ENCODE assay signal across 9 cellular contexts in the genomic region with DNA sequence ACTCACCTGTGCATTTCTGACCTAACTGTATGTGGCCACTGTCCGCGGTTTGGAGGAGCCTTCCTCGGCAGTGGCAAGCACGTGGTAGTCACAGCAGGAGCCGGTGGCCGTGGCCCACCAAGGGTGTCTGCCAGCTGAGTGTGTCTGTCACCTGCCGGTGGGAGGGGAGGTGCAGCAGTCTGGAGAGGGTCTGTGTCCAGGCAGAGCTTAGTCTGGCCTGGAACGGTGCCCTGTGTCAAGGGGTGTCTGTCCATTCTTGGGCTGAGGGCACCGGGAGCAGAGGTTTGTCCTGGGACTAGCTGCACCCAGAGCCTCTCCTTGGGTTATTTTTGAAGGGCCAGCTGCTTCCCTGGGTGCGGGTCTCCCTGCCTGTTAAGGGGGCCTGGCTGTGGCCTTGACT. TPM values are rescaled to one million over a fixed set of nuclear protein-coding genes. Genes with fewer than 3 reads are reported as not detected.
DNase-seq lines count a peak whose midpoint lies in the region; ATAC-seq and TF ChIP-seq lines count a peak whose summit lies in the region.
"Had no signal": no experiment of that assay in that cellular context is flagged by ENCODE, and none has a peak within 500 bp of the region (broad histone marks: within the 10 kb centered on the region; RNA-seq: fewer than 3 reads in every experiment).

No MANE protein-coding gene starts in this region.

- H3K27me3 ChIP-seq in aorta (ENCODE audit: control insufficient read depth in 1 of 2, insufficient read depth in 2 of 2, low read length in 1 of 2) = no peaks in the 10 kb centered on the region
- H3K27me3 ChIP-seq in SK-N-SH (ENCODE audit: insufficient read depth) = no peaks in the 10 kb centered on the region

- H2AFZ ChIP-seq in SK-N-SH (ENCODE audit: low read depth) = no peak overlapping the region
- H2AFZ ChIP-seq: parathyroid adenoma had no signal

- no peaks in the 10 kb centered on the region for H3K36me3 ChIP-seq in aorta (ENCODE audit: control insufficient read depth in 1 of 2, insufficient read depth in 2 of 2, low read length in 1 of 2)
- peaks cover 0 to 36% of the 10 kb centered on the region in 2 experiments for H3K36me3 ChIP-seq in SK-N-SH (replicated peaks in 1 of 2; ENCODE audit: control insufficient read depth in 1 of 2, insufficient read depth in 2 of 2, low read length in 1 of 2)

- H3K9me3 Mint-ChIP-seq in natural killer cell = no peaks in the 10 kb centered on the region
- no peaks in the 10 kb centered on the region for H3K9me3 Mint-ChIP-seq in natural killer cell treated with Interleukin-12 subunit alpha and Interleukin-12 subunit beta and Interleukin-15 and Interleukin-18, amount 100 ng/mL, for 72 hours
- peaks cover 0 to 3% (median 0%) of the 10 kb centered on the region in 9 donors for H3K9me3 Mint-ChIP-seq in naive thymus-derived CD8-positive, alpha-beta T cell

- H3K36me3 Mint-ChIP-seq in natural killer cell = no peaks in the 10 kb centered on the region
- H3K36me3 Mint-ChIP-seq in natural killer cell treated with Interleukin-12 subunit alpha and Interleukin-12 subunit beta and Interleukin-15 and Interleukin-18, amount 100 ng/mL, for 72 hours = peaks cover 5% of the 10 kb centered on the region
- peaks cover 0 to 65% (median 41%) of the 10 kb centered on the region in 3 donors for H3K36me3 Mint-ChIP-seq in naive thymus-derived CD8-positive, alpha-beta T cell

- no peak overlapping the region for H3K9ac ChIP-seq in SK-N-SH
- H3K9ac ChIP-seq: parathyroid adenoma had no signal

- H3K9me3 ChIP-seq in aorta (ENCODE audit: control insufficient read depth, low read length) (no peaks in the 10 kb centered on the region), SK-N-SH (no peaks in the 10 kb centered on the region)

- peaks cover 63 to 81% of the 10 kb centered on the region in 2 donors for H3K4me1 Mint-ChIP-seq in natural killer cell
- H3K4me1 Mint-ChIP-seq in natural killer cell treated with Interleukin-12 subunit alpha and Interleukin-12 subunit beta and Interleukin-15 and Interleukin-18, amount 100 ng/mL, for 72 hours (ENCODE audit: low read depth in 2 of 2) = peaks cover 56 to 78% of the 10 kb centered on the region in 2 donors
- peaks cover 41 to 84% (median 83%) of the 10 kb centered on the region in 4 donors for H3K4me1 Mint-ChIP-seq in naive thymus-derived CD8-positive, alpha-beta T cell

- 77 to 78% methylated on average over 10 of the region's 10 CpGs for WGBS in aorta, 2 donors
- 79% methylated on average over 6 of the region's 10 CpGs for WGBS in SK-N-SH (ENCODE audit: low lambda C conversion rate)

- H3K4me3 ChIP-seq in aorta (ENCODE audit: low read length in 2 of 2) (no peak overlapping the region), SK-N-SH (ENCODE audit: low read depth in 2 of 2, low read length in 1 of 2) (no peak overlapping the region)

- H3F3A ChIP-seq in SK-N-SH (replicated peaks; ENCODE audit: insufficient read depth) = no peaks in the 10 kb centered on the region

- no peak for TF ChIP-seq CTCF in natural killer cell (IDR thresholded peaks at IDR 0.05)
- no peak for TF ChIP-seq CTCF in SK-N-SH (IDR thresholded peaks at IDR 0.05)

- H3K79me2 ChIP-seq in SK-N-SH (ENCODE audit: insufficient read depth) = peaks cover 14% of the 10 kb centered on the region
- H3K79me2 ChIP-seq: parathyroid adenoma had no signal

- intact Hi-C loops in natural killer cell (cut with micrococcal nuclease) (loop anchor here (2.0 to 10.0 kb wide), 4 partner anchors 13 to 319 kb away; a partner anchor contains a TSS), aorta (cut with DNase I) (no loop called here)

- H3K27ac ChIP-seq in cingulate gyrus (ENCODE audit: low read depth, low read length) = peak overlapping the region; percentile 77
- H3K27ac ChIP-seq in aorta (ENCODE audit: low read depth in 1 of 2, low read length in 2 of 2) = no peak overlapping the region
- H3K27ac ChIP-seq in SK-N-SH (ENCODE audit: low read depth in 2 of 2, low read length in 1 of 2) = no peak overlapping the region
- H3K27ac ChIP-seq: parathyroid adenoma had no signal

- no peak for ATAC-seq in natural killer cell
- ATAC-seq in natural killer cell treated with Interleukin-12 subunit alpha and Interleukin-12 subunit beta and Interleukin-15 and Interleukin-18, amount 100 ng/mL, for 72 hours = no peak
- no peak for ATAC-seq in naive thymus-derived CD8-positive, alpha-beta T cell
- no peak for ATAC-seq in aorta (ENCODE audit: low FRiP score)

- H4K20me1 ChIP-seq in SK-N-SH (ENCODE audit: insufficient read depth) = no peaks in the 10 kb centered on the region

- H3K27ac Mint-ChIP-seq in natural killer cell = peak overlapping the region; percentile 95 to 97
- no peak overlapping the region for H3K27ac Mint-ChIP-seq in natural killer cell treated with Interleukin-12 subunit alpha and Interleukin-12 subunit beta and Interleukin-15 and Interleukin-18, amount 100 ng/mL, for 72 hours
- peak overlapping the region in 9 of 10 donors; percentile 82 to 100 (median 98) for H3K27ac Mint-ChIP-seq in naive thymus-derived CD8-positive, alpha-beta T cell

- POLR2A ChIA-PET in naive thymus-derived CD8-positive, alpha-beta T cell (lab: Charles Lee) = interaction anchor here (0.6 to 10.0 kb wide), 3 partner anchors 36 to 1602 kb away, joined by 3 to 152 read pairs (median 4); no protein-coding TSS in a partner anchor
- POLR2A ChIA-PET in SK-N-SH (lab: Yijun Ruan, JAX) = interaction anchor here (0.7 kb wide), 1 partner anchor 17 kb away, joined by 4 read pairs; no protein-coding TSS in a partner anchor

- H3K4me1 ChIP-seq in aorta (ENCODE audit: control insufficient read depth in 1 of 2, insufficient read depth in 2 of 2, low read length in 2 of 2) (peaks cover 0 to 2% of the 10 kb centered on the region in 2 donors), SK-N-SH (ENCODE audit: control insufficient read depth in 1 of 2, insufficient read depth in 2 of 2, low read depth in 1 of 2, low read length in 1 of 2) (peaks cover 0 to 32% of the 10 kb centered on the region in 2 experiments; a peak in 1 of 4 replicates)
- H3K4me1 ChIP-seq: parathyroid adenoma had no signal

- no peaks in the 10 kb centered on the region for H3K27me3 Mint-ChIP-seq in natural killer cell (ENCODE audit: low read depth in 2 of 2)
- H3K27me3 Mint-ChIP-seq in natural killer cell treated with Interleukin-12 subunit alpha and Interleukin-12 subunit beta and Interleukin-15 and Interleukin-18, amount 100 ng/mL, for 72 hours = no peaks in the 10 kb centered on the region
- H3K27me3 Mint-ChIP-seq in naive thymus-derived CD8-positive, alpha-beta T cell = no peaks in the 10 kb centered on the region

- DNase-seq in natural killer cell = no peak
- DNase-seq in natural killer cell treated with Interleukin-12 subunit alpha and Interleukin-12 subunit beta and Interleukin-15 and Interleukin-18, amount 100 ng/mL, for 72 hours (ENCODE audit: low spot score) = no peak
- peak in 2 of 10 donors; percentile 0 to 55 for DNase-seq in naive thymus-derived CD8-positive, alpha-beta T cell
- peak; percentile 38 to 67 for DNase-seq in aorta
- DNase-seq in NCI-H2196 (lab: John Stamatoyannopoulos, UW; ENCODE audit: unreplicated experiment) = no peak
- DNase-seq in stimulated activated CD4-positive, alpha-beta T cell treated with anti-CD3 and anti-CD28 coated beads, Interleukin-4, amount 100 ng/mL, for 24 hours = no peak
- no peak for DNase-seq in SK-N-SH

- H3K9me2 ChIP-seq in SK-N-SH = no peaks in the 10 kb centered on the region

- H3K4me2 ChIP-seq in SK-N-SH = no peak overlapping the region

- no peak for TF ChIP-seq EP300 in SK-N-SH (IDR thresholded peaks at IDR 0.05; ENCODE audit: borderline replicate concordance in 1 of 2, low read depth in 1 of 2, low read length in 1 of 2)

- no peak for TF ChIP-seq RAD21 in SK-N-SH (IDR thresholded peaks at IDR 0.05; ENCODE audit: low read length)

- CTCF ChIA-PET in SK-N-SH (lab: Yijun Ruan, JAX) = interaction anchor here (1.5 to 2.6 kb wide), 2 partner anchors 16 to 100 kb away, joined by 5 to 7 read pairs; no protein-coding TSS in a partner anchor

- peak overlapping the region; percentile 86 for H3K4me3 Mint-ChIP-seq in natural killer cell
- no peak overlapping the region for H3K4me3 Mint-ChIP-seq in natural killer cell treated with Interleukin-12 subunit alpha and Interleukin-12 subunit beta and Interleukin-15 and Interleukin-18, amount 100 ng/mL, for 72 hours
- H3K4me3 Mint-ChIP-seq in naive thymus-derived CD8-positive, alpha-beta T cell = peak overlapping the region; percentile 10 to 90 (median 72)

TF ChIP-seq in SK-N-SH, 30 proteins besides CTCF, POLR2A, EP300 and RAD21 (continues in another document):
- TF ChIP-seq FOXJ3 (CRISPR knock-in tag; IDR thresholded peaks at IDR 0.05) (no peak), TCF12 (IDR thresholded peaks at IDR 0.05) (no peak), MEF2A (IDR thresholded peaks at IDR 0.05; ENCODE audit: borderline replicate concordance, low read depth) (no peak), SMC3 (IDR thresholded peaks at IDR 0.05; ENCODE audit: low read depth, low read length) (no peak), RCOR1 (IDR thresholded peaks at IDR 0.05; ENCODE audit: low read length) (no peak), TEAD4 (IDR thresholded peaks at IDR 0.05; ENCODE audit: borderline replicate concordance, insufficient read depth) (no peak), EZH2phosphoT487 (IDR thresholded peaks at IDR 0.05; ENCODE audit: borderline replicate concordance, low read depth) (no peak), MXI1 (IDR thresholded peaks at IDR 0.05; ENCODE audit: low read depth, low read length) (no peak), FOSL2 (IDR thresholded peaks at IDR 0.05; ENCODE audit: borderline replicate concordance, low read depth) (no peak)

RNA-seq across cellular contexts. Expression of a gene that starts 5.0 kb away (rescaled TPM):
- total RNA-seq in natural killer cell (100 to 1,000 TPM; 217 to 392 (median 264) TPM), aorta (10 to 100 TPM; 19.3 to 20.7 TPM)
- 10 to 100 TPM; 18.3 to 29.2 TPM for total RNA-seq in natural killer cell treated with Interleukin-12 subunit alpha and Interleukin-12 subunit beta and Interleukin-15 and Interleukin-18, amount 100 ng/mL, for 72 hours
- 100 to 1,000 TPM; 117 to 121 TPM for total RNA-seq in naive thymus-derived CD8-positive, alpha-beta T cell
- 100 to 1,000 TPM in 1 of 3 donors, 10 to 100 TPM in 2; 48.9 to 153 (median 69.0) TPM for polyA plus RNA-seq in naive thymus-derived CD8-positive, alpha-beta T cell
- polyA plus RNA-seq in aorta (10 to 100 TPM in 1 of 2 donors, 1 to 10 TPM in 1; 7.3 to 14.7 TPM), SK-N-SH (2012; rRNA removed) (8.8 and 11.5 TPM in 2 replicates)
- polyA plus RNA-seq in SK-N-SH (2012; cell fraction: cytosol; rRNA removed) = 6.7 and 10.6 TPM in 2 replicates
- polyA plus RNA-seq in SK-N-SH (2012; cell fraction: nucleus; rRNA removed) = 8.7 and 11.0 TPM in 2 replicates

RNA-seq across cellular contexts. Expression of a gene that starts 45.2 kb away (rescaled TPM):
- 10 to 100 TPM; 50.3 to 66.8 (median 52.5) TPM for total RNA-seq in natural killer cell
- 10 to 100 TPM; 43.6 to 86.0 TPM for total RNA-seq in natural killer cell treated with Interleukin-12 subunit alpha and Interleukin-12 subunit beta and Interleukin-15 and Interleukin-18, amount 100 ng/mL, for 72 hours
- total RNA-seq in naive thymus-derived CD8-positive, alpha-beta T cell = 10 to 100 TPM; 30.9 to 34.0 TPM
- polyA plus RNA-seq in naive thymus-derived CD8-positive, alpha-beta T cell = 10 to 100 TPM; 35.5 to 54.4 (median 37.0) TPM
- total RNA-seq in aorta = 10 to 100 TPM; 11.6 to 19.4 TPM
- polyA plus RNA-seq in aorta = 1 to 10 TPM; 3.6 to 9.9 TPM
- polyA plus RNA-seq in SK-N-SH (2012; rRNA removed) = 57.5 and 82.4 TPM in 2 replicates
- polyA plus RNA-seq in SK-N-SH (2012; cell fraction: cytosol; rRNA removed) = 69.1 and 85.4 TPM in 2 replicates
- polyA plus RNA-seq in SK-N-SH (2012; cell fraction: nucleus; rRNA removed) = 94.1 and 101 TPM in 2 replicates

Comparison
In these comparisons a context has a peak if more than half of its experiments do, and no peak if none do; other contexts are left out.
1. H3K27ac Mint-ChIP-seq: peak in natural killer cell (2 of 2) and naive thymus-derived CD8-positive, alpha-beta T cell (9 of 10); none in natural killer cell treated with Interleukin-12 subunit alpha and Interleukin-12 subunit beta and Interleukin-15 and Interleukin-18, amount 100 ng/mL, for 72 hours (0 of 2).
2. DNase-seq: peak in aorta (2 of 2); none in natural killer cell (single experiment), natural killer cell treated with Interleukin-12 subunit alpha and Interleukin-12 subunit beta and Interleukin-15 and Interleukin-18, amount 100 ng/mL, for 72 hours (single experiment), NCI-H2196 (single experiment), stimulated activated CD4-positive, alpha-beta T cell treated with anti-CD3 and anti-CD28 coated beads, Interleukin-4, amount 100 ng/mL, for 24 hours (single experiment) and SK-N-SH (single experiment).